Comparison of ENCODE assay signal across 1 cellular context in the genomic region with DNA sequence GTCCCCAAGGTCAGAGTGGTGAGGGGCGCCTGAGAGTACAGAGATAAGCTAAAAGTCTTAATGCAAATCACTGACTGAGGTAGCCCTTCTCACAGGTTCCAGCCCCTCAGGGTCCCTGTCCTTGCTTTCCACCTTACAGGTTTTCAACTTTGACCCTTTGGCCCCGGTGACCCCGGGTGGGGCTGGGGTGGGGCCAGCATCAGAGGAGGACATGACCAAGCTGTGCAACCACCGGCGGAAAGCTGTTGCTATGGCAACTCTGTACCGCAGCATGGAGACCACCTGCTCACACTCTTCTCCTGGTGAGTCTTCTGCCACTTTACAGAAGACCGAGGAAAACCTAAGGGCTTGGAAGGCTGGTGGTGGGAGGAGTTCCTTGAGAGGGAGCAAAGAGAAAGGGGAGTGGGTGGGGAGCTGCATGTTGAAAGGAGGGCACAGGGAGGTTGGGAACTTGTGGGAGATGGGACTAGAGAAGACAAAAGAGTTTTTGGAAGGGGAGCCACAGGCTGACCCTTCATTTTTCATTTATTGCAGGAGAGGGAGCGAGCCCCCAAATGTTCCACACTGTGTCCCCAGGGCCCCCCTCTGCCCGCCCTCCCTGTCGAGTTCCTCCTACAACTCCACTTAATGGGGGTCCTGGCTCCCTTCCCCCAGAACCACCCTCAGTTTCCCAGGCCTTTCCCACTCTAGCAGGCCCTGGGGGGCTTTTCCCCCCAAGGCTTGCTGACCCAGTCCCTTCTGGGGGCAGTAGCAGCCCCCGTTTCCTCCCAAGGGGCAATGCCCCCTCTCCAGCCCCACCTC.
TF ChIP-seq lines count a peak whose summit lies in the region.

No MANE protein-coding gene starts in this region.

TF ChIP-seq in H1, 55 proteins besides CTCF, POLR2A, EP300 and RAD21:
- TF ChIP-seq, protein P1, sequence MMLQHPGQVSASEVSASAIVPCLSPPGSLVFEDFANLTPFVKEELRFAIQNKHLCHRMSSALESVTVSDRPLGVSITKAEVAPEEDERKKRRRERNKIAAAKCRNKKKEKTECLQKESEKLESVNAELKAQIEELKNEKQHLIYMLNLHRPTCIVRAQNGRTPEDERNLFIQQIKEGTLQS (IDR thresholded peaks at IDR 0.05; ENCODE audit: insufficient read depth, low read depth, low read length) = no peak
- no peak for TF ChIP-seq ZNF274 (IDR thresholded peaks at IDR 0.05; ENCODE audit: borderline replicate concordance, extremely low read depth, low read length)
- TF ChIP-seq JUND (IDR thresholded peaks at IDR 0.05; ENCODE audit: low read length) = no peak
- no peak for TF ChIP-seq TEAD4 (IDR thresholded peaks at IDR 0.05; ENCODE audit: low read depth, low read length)
- no peak for TF ChIP-seq NANOG (IDR thresholded peaks at IDR 0.05; ENCODE audit: insufficient read depth, low read depth, low read length, poor library complexity, severe bottlenecking)
- no peak for TF ChIP-seq SP2 (IDR thresholded peaks at IDR 0.05; ENCODE audit: low read length)
- no peak for TF ChIP-seq SP1 (IDR thresholded peaks at IDR 0.05; ENCODE audit: low read depth, low read length)
- TF ChIP-seq MAFK (IDR thresholded peaks at IDR 0.05; ENCODE audit: low read depth, low read length) = no peak
- no peak for TF ChIP-seq BCL11A (IDR thresholded peaks at IDR 0.05; ENCODE audit: low read depth in 2 of 2, low read length in 2 of 2)
- no peak for TF ChIP-seq EGR1 (IDR thresholded peaks at IDR 0.05; ENCODE audit: borderline replicate concordance, low read depth, low read length)
- TF ChIP-seq SAP30 (IDR thresholded peaks at IDR 0.05; ENCODE audit: insufficient read depth, insufficient replicate concordance, low read length) = no peak
- no peak for TF ChIP-seq HDAC6 (IDR thresholded peaks at IDR 0.05; ENCODE audit: low read depth, low read length)
- TF ChIP-seq GTF2F1 (IDR thresholded peaks at IDR 0.05; ENCODE audit: borderline replicate concordance, low read depth, low read length) = no peak
- TF ChIP-seq TBP (IDR thresholded peaks at IDR 0.05; ENCODE audit: low read depth, low read length) = no peak
- no peak for TF ChIP-seq CEBPB (IDR thresholded peaks at IDR 0.05; ENCODE audit: low read depth, low read length)
- no peak for TF ChIP-seq SP4 (IDR thresholded peaks at IDR 0.05; ENCODE audit: low read length)
